ENCODE assay signal across 8 cellular contexts in genomic region chr4:42519803-42520417, GRCh38.
A peak's percentile ranks its signal among the peaks of the same experiment; 100 is the strongest.
DNase-seq lines count a peak whose midpoint lies in the region; ATAC-seq and TF ChIP-seq lines count a peak whose summit lies in the region.

No MANE protein-coding gene starts in this region.

- H3K4me1 ChIP-seq in gastroesophageal sphincter = peaks cover 0 to 7% (median 0%) of the 10 kb centered on the region in 3 donors

- H3K4me3 ChIP-seq in gastroesophageal sphincter = no peak overlapping the region

- no peak for TF ChIP-seq POLR2A in gastroesophageal sphincter (IDR thresholded peaks at IDR 0.05)

- POLR2A ChIA-PET in HEK293T (lab: Yijun Ruan, JAX) = no interaction called here

- TF ChIP-seq CTCF in gastroesophageal sphincter (IDR thresholded peaks at IDR 0.05) = peak; percentile 52 to 73 (median 66)

- TF ChIP-seq EP300 in gastroesophageal sphincter (IDR thresholded peaks at IDR 0.05) = no peak

- peaks cover 0 to 14% of the 10 kb centered on the region in 2 donors for H3K36me3 ChIP-seq in gastroesophageal sphincter

- WGBS in gastroesophageal sphincter (ENCODE audit: low coverage in 1 of 2), 2 donors = 14 to 21% methylated on average over 3 of the region's 3 CpGs

- no peaks in the 10 kb centered on the region for H3K9me3 ChIP-seq in gastroesophageal sphincter

- no peak overlapping the region for H3K4me3 Mint-ChIP-seq in activated T-cell treated with anti-CD3 and anti-CD28 coated beads, Interleukin-2, amount 50 U/mL, for 4 hours

- DNase-seq in NCI-H748 (lab: John Stamatoyannopoulos, UW; ENCODE audit: unreplicated experiment) (peak; percentile 23), NCI-H748 treated with DMSO at 0.1 percent for 48 hours (lab: John Stamatoyannopoulos, UW) (no peak), HEK293T (ENCODE audit: extremely low spot score) (peak; percentile 31), NCI-H460 (ENCODE audit: extremely low read depth, low read depth) (peak; percentile 54), putamen (ENCODE audit: low spot score) (peak; percentile 48), islet precursor cell (no peak)
- peak; percentile 19 for DNase-seq in activated T-cell treated with anti-CD3 and anti-CD28 coated beads, Interleukin-2, amount 50 U/mL, for 4 hours

- peaks cover 24% of the 10 kb centered on the region for H3K36me3 Mint-ChIP-seq in activated T-cell treated with anti-CD3 and anti-CD28 coated beads, Interleukin-2, amount 50 U/mL, for 4 hours (ENCODE audit: insufficient read depth)

- ATAC-seq in activated T-cell treated with anti-CD3 and anti-CD28 coated beads, Interleukin-2, amount 50 U/mL, for 4 hours = peak; percentile 41 to 46
- no peak for ATAC-seq in gastroesophageal sphincter

- H3K4me1 Mint-ChIP-seq in activated T-cell treated with anti-CD3 and anti-CD28 coated beads, Interleukin-2, amount 50 U/mL, for 4 hours (ENCODE audit: low read depth) = no peaks in the 10 kb centered on the region

- H3K27me3 Mint-ChIP-seq in activated T-cell treated with anti-CD3 and anti-CD28 coated beads, Interleukin-2, amount 50 U/mL, for 4 hours (ENCODE audit: low read depth) = no peaks in the 10 kb centered on the region

- no peaks in the 10 kb centered on the region for H3K9me3 Mint-ChIP-seq in activated T-cell treated with anti-CD3 and anti-CD28 coated beads, Interleukin-2, amount 50 U/mL, for 4 hours

- CTCF ChIA-PET in HEK293T (lab: Yijun Ruan, JAX) = interaction anchor here (0.9 to 4.7 kb wide), 9 partner anchors 8 to 240 kb away, joined by 3 to 51 read pairs (median 4); no protein-coding TSS in a partner anchor

- no peak overlapping the region for H3K27ac ChIP-seq in gastroesophageal sphincter

- no peaks in the 10 kb centered on the region for H3K27me3 ChIP-seq in gastroesophageal sphincter

TF ChIP-seq in HEK293T, 16 proteins besides CTCF, POLR2A, EP300 and RAD21:
- TF ChIP-seq HDGF (IDR thresholded peaks at IDR 0.05; ENCODE audit: borderline replicate concordance) = no peak
- no peak for TF ChIP-seq FOXA1 (IDR thresholded peaks at IDR 0.05)
- no peak for TF ChIP-seq FOXM1 (IDR thresholded peaks at IDR 0.05; ENCODE audit: borderline replicate concordance)
- no peak for TF ChIP-seq FOXK2 (IDR thresholded peaks at IDR 0.05)
- no peak for TF ChIP-seq NFRKB (IDR thresholded peaks at IDR 0.05)
- TF ChIP-seq BHLHE40 (IDR thresholded peaks at IDR 0.05; ENCODE audit: borderline replicate concordance) = no peak
- TF ChIP-seq ZNF384 (IDR thresholded peaks at IDR 0.05) = no peak
- no peak for TF ChIP-seq SP1 (IDR thresholded peaks at IDR 0.05)
- no peak for TF ChIP-seq ARNT (IDR thresholded peaks at IDR 0.05)
- TF ChIP-seq CTBP1 (IDR thresholded peaks at IDR 0.05; ENCODE audit: borderline replicate concordance) = no peak
- TF ChIP-seq TARDBP (IDR thresholded peaks at IDR 0.05) = no peak
- TF ChIP-seq PKNOX1 (IDR thresholded peaks at IDR 0.05) = no peak
TF ChIP-seq in HEK293T: peak in this region for 0.

Comparison
In these comparisons a context has a peak if more than half of its experiments do, and no peak if none do; other contexts are left out.
1. DNase-seq: peak in NCI-H748 (single experiment), HEK293T (single experiment), NCI-H460 (single experiment), activated T-cell treated with anti-CD3 and anti-CD28 coated beads, Interleukin-2, amount 50 U/mL, for 4 hours (single experiment) and putamen (single experiment); none in NCI-H748 treated with DMSO at 0.1 percent for 48 hours (single experiment) and islet precursor cell (single experiment).